ENCODE assay signal across 16 cellular contexts in genomic region chr11:36119300-36119699, GRCh38.
DNase-seq lines count a peak whose midpoint lies in the region; ATAC-seq and TF ChIP-seq lines count a peak whose summit lies in the region.
"Had no signal": no experiment of that assay in that cellular context is flagged by ENCODE, and none has a peak within 500 bp of the region (broad histone marks: within the 10 kb centered on the region; RNA-seq: fewer than 3 reads in every experiment).

No MANE protein-coding gene starts in this region.

- H3K4me3 Mint-ChIP-seq in chondrocyte (ENCODE audit: unreplicated experiment) (no peak overlapping the region), type B pancreatic cell (no peak overlapping the region)
- H3K4me3 Mint-ChIP-seq: B cell; CD8-positive, alpha-beta T cell had no signal

- peaks cover 4% of the 10 kb centered on the region for H3K4me1 Mint-ChIP-seq in chondrocyte (ENCODE audit: low read depth)
- peaks cover 24% of the 10 kb centered on the region for H3K4me1 Mint-ChIP-seq in type B pancreatic cell (ENCODE audit: unreplicated experiment)
- H3K4me1 Mint-ChIP-seq: B cell had no signal

- TF ChIP-seq CTCF in AG10803 (conservative IDR thresholded peaks at IDR 0.05; ENCODE audit: low read length) (0 out of 2 replicates have a peak, but pooled peaks have one; percentile 11), chondrocyte (IDR thresholded peaks at IDR 0.05) (peak; percentile 33), type B pancreatic cell (conservative IDR thresholded peaks at IDR 0.05) (peak; percentile 48)

- DNase-seq in AG10803 (ENCODE audit: low read depth) (no peak), RKO (ENCODE audit: low spot score) (peak; percentile 3), chondrocyte (ENCODE audit: low spot score) (no peak), type B pancreatic cell (ENCODE audit: extremely low spot score, unreplicated experiment) (no peak), nucleus accumbens (lab: John Stamatoyannopoulos, UW) (no peak), OCI-M2 (lab: John Stamatoyannopoulos, UW; ENCODE audit: unreplicated experiment) (no peak)
- DNase-seq: 8988T; Calu3; CD8-positive, alpha-beta T cell; DMS79 treated with DMSO at 0.1 percent for 48 hours; GF-D8; GM23248; H7 had no signal

- H3K27ac Mint-ChIP-seq in chondrocyte (ENCODE audit: unreplicated experiment) (no peak overlapping the region), type B pancreatic cell (no peak overlapping the region)
- H3K27ac Mint-ChIP-seq: B cell; CD8-positive, alpha-beta T cell had no signal

- no peak overlapping the region for H3K4me3 ChIP-seq in AG10803 (ENCODE audit: low read length)
- H3K4me3 ChIP-seq: BLaER1 treated with 17β-estradiol and CSF1 and Interleukin-3, amounts not matched to agents 10 nM and 100 nM; GM23248 had no signal

- no peaks in the 10 kb centered on the region for H3K27me3 Mint-ChIP-seq in chondrocyte (ENCODE audit: low read depth)
- no peaks in the 10 kb centered on the region for H3K27me3 Mint-ChIP-seq in type B pancreatic cell

- H3K9me3 Mint-ChIP-seq in chondrocyte (ENCODE audit: low read depth) (peaks cover 4% of the 10 kb centered on the region), type B pancreatic cell (no peaks in the 10 kb centered on the region)
- H3K9me3 Mint-ChIP-seq: CD8-positive, alpha-beta T cell had no signal

- no peak for ATAC-seq in GM21576 (IDR thresholded peaks at IDR 0.05; ENCODE audit: unreplicated experiment)
- ATAC-seq: CD8-positive, alpha-beta T cell had no signal

- peaks cover 4% of the 10 kb centered on the region for H3K36me3 Mint-ChIP-seq in chondrocyte (ENCODE audit: low read depth)
- H3K36me3 Mint-ChIP-seq in type B pancreatic cell: peaks cover 10% of the 10 kb centered on the region
- H3K36me3 Mint-ChIP-seq: CD8-positive, alpha-beta T cell had no signal
